36 cellular contexts compared by ENCODE assay signal in genomic region chr11:114679505-114679904, GRCh38. TPM values are rescaled to one million over a fixed set of nuclear protein-coding genes. Genes with fewer than 3 reads are reported as not detected.
"Had no signal": no experiment of that assay in that cellular context is flagged by ENCODE, and none has a peak within 500 bp of the region (broad histone marks: within the 10 kb centered on the region; RNA-seq: fewer than 3 reads in every experiment).

No MANE protein-coding gene starts in this region.

- H3K4me3 ChIP-seq: adrenal gland, body of pancreas, esophagus squamous epithelium, heart left ventricle had no signal

- H3K36me3 Mint-ChIP-seq: activated naive CD4-positive, alpha-beta T cell treated with anti-CD3 and anti-CD28 coated beads, Interleukin-2, amount 50 U/mL, for 24 hours; activated naive CD8-positive, alpha-beta T cell treated with anti-CD3 and anti-CD28 coated beads for 36 hours had no signal

- H3K27me3 Mint-ChIP-seq: activated B cell treated with CpG ODN at 0.5 μM for 24 hours; activated CD8-positive, alpha-beta T cell treated with anti-CD3 and anti-CD28 coated beads for 36 hours; activated naive CD8-positive, alpha-beta T cell treated with anti-CD3 and anti-CD28 coated beads, Interleukin-2, amount 50 U/mL, for 24 hours; activated T-helper 17 cell treated with anti-CD3 and anti-CD28 coated beads, Interleukin-2, amount 50 U/mL, for 72 hours had no signal

- H3K27ac Mint-ChIP-seq: activated B cell treated with CpG ODN at 0.5 μM for 24 hours; activated CD8-positive, alpha-beta T cell treated with anti-CD3 and anti-CD28 coated beads for 36 hours; activated naive CD4-positive, alpha-beta T cell treated with anti-CD3 and anti-CD28 coated beads for 36 hours; activated naive CD4-positive, alpha-beta T cell treated with anti-CD3 and anti-CD28 coated beads, Interleukin-2, amount 50 U/mL, for 24 hours; activated naive CD8-positive, alpha-beta T cell treated with anti-CD3 and anti-CD28 coated beads for 36 hours; activated naive CD8-positive, alpha-beta T cell treated with anti-CD3 and anti-CD28 coated beads, Interleukin-2, amount 50 U/mL, for 24 hours; activated T-helper 17 cell treated with anti-CD3 and anti-CD28 coated beads, Interleukin-2, amount 50 U/mL, for 72 hours; T-helper 17 cell; T-helper 2 cell treated with Interferon-gamma antibody and Interleukin-4, amounts not matched to agents 5 μg/mL and 100 μg/mL, for 36 hours had no signal

- DNase-seq: activated B cell treated with CpG ODN at 0.5 μM for 24 hours; activated CD4-positive, alpha-beta T cell treated with anti-CD3 and anti-CD28 coated beads for 48 hours; activated CD4-positive, alpha-beta T cell treated with anti-CD3 and anti-CD28 coated beads, Interleukin-2, amount 50 U/mL, for 1 hour; activated CD4-positive, alpha-beta T cell treated with anti-CD3 and anti-CD28 coated beads, Interleukin-2, amount 50 U/mL, for 48 hours; activated CD8-positive, alpha-beta memory T cell treated with anti-CD3 and anti-CD28 coated beads for 24 hours; activated CD8-positive, alpha-beta T cell treated with anti-CD3 and anti-CD28 coated beads for 36 hours; activated effector memory CD4-positive, alpha-beta T cell treated with anti-CD3 and anti-CD28 coated beads, Interleukin-2, amount 50 U/mL, for 16 hours; activated naive CD4-positive, alpha-beta T cell treated with anti-CD3 and anti-CD28 coated beads for 36 hours; activated naive CD8-positive, alpha-beta T cell treated with anti-CD3 and anti-CD28 coated beads for 36 hours; activated naive CD8-positive, alpha-beta T cell treated with anti-CD3 and anti-CD28 coated beads, Interleukin-2, amount 50 U/mL, for 24 hours; activated T-cell treated with anti-CD3 and anti-CD28 coated beads, Interleukin-2, amount 50 U/mL, for 4 hours; adrenal gland; amygdala; aorta; body of pancreas; caudate nucleus; effector CD8-positive, alpha-beta T cell; esophagus squamous epithelium; foreskin melanocyte; glutamatergic neuron; heart left ventricle; T-helper 17 cell; T1000; WERI-Rb-1 had no signal

- H3K4me1 Mint-ChIP-seq: activated B cell treated with CpG ODN at 0.5 μM for 24 hours; activated naive CD4-positive, alpha-beta T cell treated with anti-CD3 and anti-CD28 coated beads, Interleukin-2, amount 50 U/mL, for 24 hours; activated naive CD8-positive, alpha-beta T cell treated with anti-CD3 and anti-CD28 coated beads for 36 hours; activated naive CD8-positive, alpha-beta T cell treated with anti-CD3 and anti-CD28 coated beads, Interleukin-2, amount 50 U/mL, for 24 hours; activated T-helper 17 cell treated with anti-CD3 and anti-CD28 coated beads, Interleukin-2, amount 50 U/mL, for 72 hours; T-helper 17 cell had no signal

- FAIRE-seq: colon, endometrium, endothelial cell of umbilical vein had no signal

- H3K27ac ChIP-seq: adrenal gland, body of pancreas, esophagus squamous epithelium, heart left ventricle, WERI-Rb-1 had no signal

- H3K36me3 ChIP-seq: adrenal gland, esophagus squamous epithelium, heart left ventricle, WERI-Rb-1 had no signal

- ATAC-seq: activated CD4-positive, CD25-positive, alpha-beta regulatory T cell treated with anti-CD3 and anti-CD28 coated beads, Interleukin-2, amount 50 U/mL, for 24 hours; activated CD8-positive, alpha-beta T cell treated with anti-CD3 and anti-CD28 coated beads for 36 hours; activated naive CD8-positive, alpha-beta T cell treated with anti-CD3 and anti-CD28 coated beads, Interleukin-2, amount 50 U/mL, for 24 hours; activated T-cell treated with anti-CD3 and anti-CD28 coated beads, Interleukin-2, amount 50 U/mL, for 4 hours; activated T-helper 17 cell treated with anti-CD3 and anti-CD28 coated beads, Interleukin-2, amount 50 U/mL, for 72 hours; body of pancreas; heart left ventricle; T-helper 17 cell had no signal

- H3K9me3 ChIP-seq: adrenal gland, body of pancreas, esophagus squamous epithelium had no signal

- H3K4me3 Mint-ChIP-seq: activated B cell treated with CpG ODN at 0.5 μM for 24 hours; activated CD8-positive, alpha-beta T cell treated with anti-CD3 and anti-CD28 coated beads for 36 hours; activated naive CD4-positive, alpha-beta T cell treated with anti-CD3 and anti-CD28 coated beads for 36 hours; activated naive CD4-positive, alpha-beta T cell treated with anti-CD3 and anti-CD28 coated beads, Interleukin-2, amount 50 U/mL, for 24 hours; activated naive CD8-positive, alpha-beta T cell treated with anti-CD3 and anti-CD28 coated beads for 36 hours; activated naive CD8-positive, alpha-beta T cell treated with anti-CD3 and anti-CD28 coated beads, Interleukin-2, amount 50 U/mL, for 24 hours; activated T-cell treated with anti-CD3 and anti-CD28 coated beads, Interleukin-2, amount 50 U/mL, for 4 hours; activated T-helper 17 cell treated with anti-CD3 and anti-CD28 coated beads, Interleukin-2, amount 50 U/mL, for 72 hours; T-helper 17 cell; T-helper 2 cell treated with Interferon-gamma antibody and Interleukin-4, amounts not matched to agents 5 μg/mL and 100 μg/mL, for 36 hours had no signal

- H3K4me1 ChIP-seq: adrenal gland, body of pancreas, esophagus squamous epithelium, heart left ventricle had no signal

- H3K27me3 ChIP-seq: adrenal gland, body of pancreas, esophagus squamous epithelium, heart left ventricle had no signal

RNA-seq across cellular contexts. Expression of gene NXPE2, which starts 1.2 kb away (rescaled TPM):
- total RNA-seq: activated B cell treated with CpG ODN at 0.5 μM for 24 hours; activated CD8-positive, alpha-beta T cell treated with anti-CD3 and anti-CD28 coated beads for 36 hours; activated naive CD4-positive, alpha-beta T cell treated with anti-CD3 and anti-CD28 coated beads for 36 hours; activated naive CD8-positive, alpha-beta T cell treated with anti-CD3 and anti-CD28 coated beads for 36 hours; activated T-cell treated with anti-CD3 and anti-CD28 coated beads, Interleukin-2, amount 50 U/mL, for 4 hours; activated T-helper 17 cell treated with anti-CD3 and anti-CD28 coated beads, Interleukin-2, amount 50 U/mL, for 72 hours; body of pancreas; chondrocyte; dermis microvascular lymphatic vessel endothelial cell; endothelial cell of umbilical vein; fibroblast of lung; fibroblast of villous mesenchyme; T-helper 17 cell had no signal
- polyA plus RNA-seq: adrenal gland, aorta, endothelial cell of umbilical vein, esophagus, fibroblast of lung had no signal
